In genomic region chr6:45590751-45591184, GRCh38 we compare ENCODE assay signal across 12 cellular contexts.
DNase-seq lines count a peak whose midpoint lies in the region; ATAC-seq, FAIRE-seq and TF ChIP-seq lines count a peak whose summit lies in the region.
"Had no signal": no experiment of that assay in that cellular context is flagged by ENCODE, and none has a peak within 500 bp of the region (broad histone marks: within the 10 kb centered on the region; RNA-seq: fewer than 3 reads in every experiment).

No MANE protein-coding gene starts in this region.

- no peak overlapping the region for H3K27ac Mint-ChIP-seq in CD4-positive, alpha-beta T cell

- DNase-seq in A549 (ENCODE audit: low read depth in 1 of 2, low spot score in 1 of 2) (no peak), HT-29 (ENCODE audit: low spot score) (peak; percentile 72), K562 (ENCODE audit: extremely low read depth in 1 of 4, low spot score in 3 of 4) (no peak), myocyte (ENCODE audit: low read depth) (peak; percentile 59), NOMO-1 (lab: John Stamatoyannopoulos, UW; ENCODE audit: unreplicated experiment in 2 of 2) (no peak)
- DNase-seq in CD4-positive, alpha-beta T cell: no peak
- DNase-seq in activated CD8-positive, alpha-beta memory T cell treated with anti-CD3 and anti-CD28 coated beads for 24 hours: no peak
- DNase-seq: activated gamma-delta T cell, KG1, right lobe of liver had no signal

- no peaks in the 10 kb centered on the region for H3K36me3 Mint-ChIP-seq in CD4-positive, alpha-beta T cell (ENCODE audit: low read depth)

- H3K4me3 Mint-ChIP-seq in CD4-positive, alpha-beta T cell: no peak overlapping the region

- H3K4me3 ChIP-seq in A549 (no peak overlapping the region), K562 (no peak overlapping the region)
- H3K4me3 ChIP-seq: BLaER1 treated with 17β-estradiol and CSF1 and Interleukin-3, amounts not matched to agents 10 nM and 100 nM; right lobe of liver had no signal

- TF ChIP-seq RAD21 in A549 (conservative IDR thresholded peaks at IDR 0.05 in 1 of 2, IDR thresholded peaks at IDR 0.05 in 1 of 2): no peak
- TF ChIP-seq RAD21 in K562 (CRISPR knock-in tag; conservative IDR thresholded peaks at IDR 0.05 in 1 of 2, IDR thresholded peaks at IDR 0.05 in 1 of 2): no peak

- TF ChIP-seq POLR2A in A549 (IDR thresholded peaks at IDR 0.05; ENCODE audit: low read length): no peak
- no peak for TF ChIP-seq POLR2A in K562 (conservative IDR thresholded peaks at IDR 0.05)

- no peaks in the 10 kb centered on the region for H3K9me3 ChIP-seq in A549
- H3K9me3 ChIP-seq in K562 (replicated peaks; ENCODE audit: control insufficient read depth, insufficient read depth, low read depth, low read length): no peaks in the 10 kb centered on the region
- H3K9me3 ChIP-seq in CD4-positive, alpha-beta T cell (ENCODE audit: control insufficient read depth, low read length): no peaks in the 10 kb centered on the region
- H3K9me3 ChIP-seq: BLaER1 treated with 17β-estradiol and CSF1 and Interleukin-3, amounts not matched to agents 10 nM and 100 nM; right lobe of liver had no signal

- CTCF ChIA-PET in A549 (lab: Yijun Ruan, JAX): interaction anchor here (1.2 kb wide), 1 partner anchor 294 kb away, joined by 3 read pairs; no protein-coding TSS in a partner anchor
- CTCF ChIA-PET in K562 (lab: Yijun Ruan, JAX; ENCODE audit: low intra/inter-chr PET ratio): no interaction called here
- CTCF ChIA-PET in CD4-positive, alpha-beta T cell (lab: Charles Lee): no interaction called here

- TF ChIP-seq EP300 in A549 (IDR thresholded peaks at IDR 0.05) (no peak), K562 (IDR thresholded peaks at IDR 0.05; ENCODE audit: low read length) (no peak)

- H3K36me3 ChIP-seq in K562 (ENCODE audit: control insufficient read depth, insufficient read depth, low read length): no peaks in the 10 kb centered on the region
- H3K36me3 ChIP-seq: BLaER1 treated with 17β-estradiol and CSF1 and Interleukin-3, amounts not matched to agents 10 nM and 100 nM; right lobe of liver had no signal

- in situ Hi-C loops in K562 (cut with MboI): no loop called here

- no peak overlapping the region for H2AFZ ChIP-seq in K562 (ENCODE audit: low read depth, low read length)

- BruUV-seq in K562 (replicated peaks; lab: Mats Ljungman, UMichigan): no TSS peak

- H3K79me2 ChIP-seq in K562 (ENCODE audit: control insufficient read depth, insufficient read depth, low read length): no peaks in the 10 kb centered on the region

- no peaks in the 10 kb centered on the region for H4K20me1 ChIP-seq in K562 (replicated peaks; ENCODE audit: control insufficient read depth, insufficient read depth, low read length)
- H4K20me1 ChIP-seq: BLaER1 treated with 17β-estradiol and CSF1 and Interleukin-3, amounts not matched to agents 10 nM and 100 nM had no signal

- 81% methylated on average over 7 of the region's 7 CpGs for WGBS in A549 (ENCODE audit: missing lambda C conversion rate)
- WGBS in K562 (ENCODE audit: insufficient coverage, low coverage, missing lambda C conversion rate): 14% methylated on average over 7 of the region's 7 CpGs

- intact Hi-C loops in K562 (cut with micrococcal nuclease): no loop called here
- intact Hi-C loops in CD4-positive, alpha-beta T cell (cut with DNase I, micrococcal nuclease): no loop called here

- H3K27ac ChIP-seq in A549: peak overlapping the region in 1 of 2 experiments; percentile 67; a peak in 2 of 6 replicates
- H3K27ac ChIP-seq in K562 (ENCODE audit: extremely low read depth, low read depth, low read length): no peak overlapping the region
- H3K27ac ChIP-seq in CD4-positive, alpha-beta T cell (ENCODE audit: low read depth, low read length): no peak overlapping the region
- H3K27ac ChIP-seq: BLaER1 treated with 17β-estradiol and CSF1 and Interleukin-3, amounts not matched to agents 10 nM and 100 nM; right lobe of liver had no signal

- ATAC-seq in A549 (no peak), K562 (no peak), HG03095 (IDR thresholded peaks at IDR 0.05; ENCODE audit: unreplicated experiment) (no peak)
- no peak for ATAC-seq in CD4-positive, alpha-beta T cell (ENCODE audit: poor library complexity)
- ATAC-seq: right lobe of liver had no signal

- peaks cover 6 to 8% of the 10 kb centered on the region in 2 experiments; a peak in 4 of 5 replicates for H3K27me3 ChIP-seq in K562 (ENCODE audit: control insufficient read depth in 2 of 2, insufficient read depth in 2 of 2, low read length in 2 of 2)
- no peaks in the 10 kb centered on the region for H3K27me3 ChIP-seq in CD4-positive, alpha-beta T cell (ENCODE audit: control insufficient read depth, insufficient read depth, low read length)
- H3K27me3 ChIP-seq: BLaER1 treated with 17β-estradiol and CSF1 and Interleukin-3, amounts not matched to agents 10 nM and 100 nM; right lobe of liver had no signal

- H3K4me1 Mint-ChIP-seq in CD4-positive, alpha-beta T cell (ENCODE audit: low read depth): peaks cover 64% of the 10 kb centered on the region

- H3K9me3 Mint-ChIP-seq in CD4-positive, alpha-beta T cell: no peaks in the 10 kb centered on the region

- H3K4me1 ChIP-seq in A549: peaks cover 15% of the 10 kb centered on the region; the same call in 2 of the 3 replicates
- no peaks in the 10 kb centered on the region for H3K4me1 ChIP-seq in K562 (replicated peaks in 1 of 2; ENCODE audit: control insufficient read depth in 2 of 2, insufficient read depth in 2 of 2, low read length in 2 of 2)
- H3K4me1 ChIP-seq: right lobe of liver had no signal

- H3K4me2 ChIP-seq in A549: peak overlapping the region; percentile 22; the same call in 2 of the 3 replicates
- H3K4me2 ChIP-seq in K562 (ENCODE audit: insufficient read depth, low read length): no peak overlapping the region
- H3K4me2 ChIP-seq: BLaER1 treated with 17β-estradiol and CSF1 and Interleukin-3, amounts not matched to agents 10 nM and 100 nM had no signal

- FAIRE-seq in A549 (lab: Jason Lieb, UNC) (no peak), K562 (lab: Jason Lieb, UNC) (no peak)

- no peak for TF ChIP-seq CTCF in A549 (IDR thresholded peaks at IDR 0.05)
- no peak for TF ChIP-seq CTCF in K562 (IDR thresholded peaks at IDR 0.05 in 2 of 3, conservative IDR thresholded peaks at IDR 0.05 in 1 of 3; ENCODE audit: insufficient read depth in 2 of 3, low read depth in 1 of 3, low read length in 3 of 3)
- TF ChIP-seq CTCF in CD4-positive, alpha-beta T cell (IDR thresholded peaks at IDR 0.05): no peak

- no peaks in the 10 kb centered on the region for H3K9me1 ChIP-seq in K562 (ENCODE audit: control insufficient read depth, insufficient read depth, low read length)

- POLR2A ChIA-PET in A549 (lab: Yijun Ruan, JAX): no interaction called here
- POLR2A ChIA-PET in K562 (lab: Yijun Ruan, JAX): interaction anchor here (0.6 to 1.1 kb wide), 2 partner anchors 10 to 21 kb away, joined by 3 to 4 read pairs; no protein-coding TSS in a partner anchor
- POLR2A ChIA-PET in CD4-positive, alpha-beta T cell (lab: Charles Lee): interaction anchor here (2.0 kb wide), 1 partner anchor 95 kb away, joined by 6 read pairs; no protein-coding TSS in a partner anchor

- no peaks in the 10 kb centered on the region for H3K27me3 Mint-ChIP-seq in CD4-positive, alpha-beta T cell

- no peak overlapping the region for H3K9ac ChIP-seq in K562 (ENCODE audit: insufficient read depth in 1 of 2, low read depth in 2 of 2, low read length in 2 of 2)
- H3K9ac ChIP-seq: BLaER1 treated with 17β-estradiol and CSF1 and Interleukin-3, amounts not matched to agents 10 nM and 100 nM had no signal

TF ChIP-seq in A549, 52 proteins besides CTCF, POLR2A, EP300 and RAD21:
- TF ChIP-seq HEYL (CRISPR knock-in tag; IDR thresholded peaks at IDR 0.05) (no peak), CEBPB (IDR thresholded peaks at IDR 0.05) (no peak), FOXS1 (CRISPR knock-in tag; IDR thresholded peaks at IDR 0.05) (no peak)

TF ChIP-seq in K562, 482 proteins besides CTCF, POLR2A, EP300 and RAD21:
- TF ChIP-seq ATF6 (CRISPR knock-in tag; IDR thresholded peaks at IDR 0.05): no peak
- TF ChIP-seq NFIC (IDR thresholded peaks at IDR 0.05): 0 out of 2 replicates have a peak, but pooled peaks have one; percentile 9
- no peak for TF ChIP-seq KDM2B (CRISPR knock-in tag; IDR thresholded peaks at IDR 0.05)
- TF ChIP-seq VEZF1 (CRISPR knock-in tag; IDR thresholded peaks at IDR 0.05): no peak
- TF ChIP-seq NFATC3 (IDR thresholded peaks at IDR 0.05): no peak
TF ChIP-seq in K562: peak in this region for 1.

Comparison
In these comparisons a context has a peak if more than half of its experiments do, and no peak if none do; other contexts are left out.
1. DNase-seq: peak in HT-29 (single experiment) and myocyte (single experiment); none in A549 (0 of 2), K562 (0 of 4), CD4-positive, alpha-beta T cell (0 of 10), NOMO-1 (0 of 2) and activated CD8-positive, alpha-beta memory T cell treated with anti-CD3 and anti-CD28 coated beads for 24 hours (single experiment).